Comparison of ENCODE assay signal across 8 cellular contexts in genomic region chr10:44958196-44958896, GRCh38. TPM values are rescaled to one million over a fixed set of nuclear protein-coding genes. Genes with fewer than 3 reads are reported as not detected.
DNase-seq lines count a peak whose midpoint lies in the region; ATAC-seq and TF ChIP-seq lines count a peak whose summit lies in the region.

No MANE protein-coding gene starts in this region.

- peaks cover 19% of the 10 kb centered on the region for H3K4me1 Mint-ChIP-seq in activated CD4-positive, alpha-beta T cell treated with anti-CD3 and anti-CD28 coated beads for 36 hours
- H3K4me1 Mint-ChIP-seq in activated CD4-positive, alpha-beta memory T cell treated with anti-CD3 and anti-CD28 coated beads for 36 hours (ENCODE audit: low read depth), result peaks cover 14% of the 10 kb centered on the region

- H2BK15ac ChIP-seq in neuronal stem cell (ENCODE audit: low read length), result no peak overlapping the region

- POLR2A ChIA-PET in activated CD4-positive, alpha-beta T cell treated with anti-CD3 and anti-CD28 coated beads for 36 hours (lab: Charles Lee), result no interaction called here
- POLR2A ChIA-PET in activated CD4-positive, alpha-beta memory T cell treated with anti-CD3 and anti-CD28 coated beads for 36 hours (lab: Charles Lee), result no interaction called here

- H3K4me3 ChIP-seq in gastrocnemius medialis (peak overlapping the region; percentile 72 to 89 (median 86)), neuronal stem cell (ENCODE audit: low read length in 2 of 2) (peak overlapping the region in 1 of 2 donors; percentile 73)

- no peak overlapping the region for H2AK5ac ChIP-seq in neuronal stem cell (ENCODE audit: low read depth, low read length)

- peaks cover 3% of the 10 kb centered on the region for H3K9me3 Mint-ChIP-seq in activated CD4-positive, alpha-beta T cell treated with anti-CD3 and anti-CD28 coated beads for 36 hours (ENCODE audit: low read depth)
- peaks cover 3% of the 10 kb centered on the region for H3K9me3 Mint-ChIP-seq in activated CD4-positive, alpha-beta memory T cell treated with anti-CD3 and anti-CD28 coated beads for 36 hours

- no peak overlapping the region for H4K8ac ChIP-seq in neuronal stem cell (ENCODE audit: low read depth, low read length)

- TF ChIP-seq POLR2A in gastrocnemius medialis (IDR thresholded peaks at IDR 0.05), result no peak

- H3K79me1 ChIP-seq in neuronal stem cell (ENCODE audit: low read depth, low read length), result no peaks in the 10 kb centered on the region

- H2BK12ac ChIP-seq in neuronal stem cell (ENCODE audit: low read length), result no peak overlapping the region

- no peaks in the 10 kb centered on the region for H3K27me3 ChIP-seq in gastrocnemius medialis
- peaks cover 0 to 2% (median 0%) of the 10 kb centered on the region in 3 experiments for H3K27me3 ChIP-seq in neuronal stem cell (ENCODE audit: control insufficient read depth in 3 of 3, insufficient read depth in 3 of 3, low read depth in 1 of 3, low read length in 3 of 3)

- no CpG with 5 or more reads among the region's 5 CpGs for WGBS in neuronal stem cell (ENCODE audit: extremely low coverage in 2 of 2, insufficient read length in 2 of 2, insufficient replicate concordance in 1 of 2), 2 donors

- H3K4me1 ChIP-seq in gastrocnemius medialis, result peaks cover 44 to 54% of the 10 kb centered on the region in 2 donors
- peaks cover 18 to 37% of the 10 kb centered on the region in 2 donors for H3K4me1 ChIP-seq in neuronal stem cell (ENCODE audit: control insufficient read depth in 2 of 2, insufficient read depth in 1 of 2, low read depth in 1 of 2, low read length in 2 of 2)

- CTCF ChIA-PET in activated CD4-positive, alpha-beta T cell treated with anti-CD3 and anti-CD28 coated beads for 36 hours (lab: Charles Lee), result interaction anchor here (0.6 kb wide), 1 partner anchor 13 kb away, joined by 3 read pairs; no protein-coding TSS in a partner anchor
- CTCF ChIA-PET in activated CD4-positive, alpha-beta memory T cell treated with anti-CD3 and anti-CD28 coated beads for 36 hours (lab: Charles Lee), result no interaction called here

- H4K91ac ChIP-seq in neuronal stem cell (ENCODE audit: low read depth, low read length, poor library complexity), result no peak overlapping the region

- H3K9me3 ChIP-seq in gastrocnemius medialis, result no peaks in the 10 kb centered on the region
- peaks cover 0 to 2% of the 10 kb centered on the region in 2 donors for H3K9me3 ChIP-seq in neuronal stem cell (replicated peaks in 1 of 2; ENCODE audit: control insufficient read depth in 2 of 2, insufficient read depth in 1 of 2, low read depth in 1 of 2, low read length in 2 of 2)

- in situ Hi-C loops in gastrocnemius medialis (cut with MboI; ENCODE audit: low sequenced_read_pairs in 4 of 4), result no loop called here

- no peak for DNase-seq in activated CD4-positive, alpha-beta T cell treated with anti-CD3 and anti-CD28 coated beads for 36 hours
- DNase-seq in activated CD4-positive, alpha-beta T cell treated with anti-CD3 and anti-CD28 coated beads, Interleukin-2, amount 50 U/mL, for 48 hours, result no peak
- no peak for DNase-seq in activated CD4-positive, alpha-beta memory T cell treated with anti-CD3 and anti-CD28 coated beads for 36 hours
- DNase-seq in left cardiac atrium (no peak), gastrocnemius medialis (no peak), DMS79 (lab: John Stamatoyannopoulos, UW) (no peak), neuronal stem cell (ENCODE audit: low spot score) (no peak)

- no peak overlapping the region for H3K4me2 ChIP-seq in neuronal stem cell (ENCODE audit: insufficient read depth, low read length, poor library complexity, severe bottlenecking)

- H2BK5ac ChIP-seq in neuronal stem cell (ENCODE audit: low read length), result no peak overlapping the region

- no peak overlapping the region for H3K23ac ChIP-seq in neuronal stem cell (ENCODE audit: low read depth, low read length, poor library complexity)

- TF ChIP-seq CTCF in gastrocnemius medialis (IDR thresholded peaks at IDR 0.05 in 4 of 5, conservative IDR thresholded peaks at IDR 0.05 in 1 of 5), result no peak

- H3K27ac ChIP-seq in gastrocnemius medialis (peak overlapping the region; percentile 92 to 97 (median 95)), neuronal stem cell (replicated peaks; ENCODE audit: low read length) (no peak overlapping the region)

- no peak overlapping the region for H3K9ac ChIP-seq in neuronal stem cell (ENCODE audit: low read depth, low read length, poor library complexity)

- no peak overlapping the region for H2AFZ ChIP-seq in neuronal stem cell (ENCODE audit: low read length)

- H3K14ac ChIP-seq in neuronal stem cell (ENCODE audit: low read length), result no peak overlapping the region

- H3K18ac ChIP-seq in neuronal stem cell (ENCODE audit: low read length), result no peak overlapping the region

- no peak for ATAC-seq in activated CD4-positive, alpha-beta T cell treated with anti-CD3 and anti-CD28 coated beads for 36 hours
- peak; percentile 24 to 66 for ATAC-seq in left cardiac atrium
- ATAC-seq in gastrocnemius medialis, result peak; percentile 26 to 75
- ATAC-seq in GM21737 (IDR thresholded peaks at IDR 0.05; ENCODE audit: unreplicated experiment), result no peak

- H2BK120ac ChIP-seq in neuronal stem cell (ENCODE audit: low read depth, low read length), result no peak overlapping the region

- no peak overlapping the region for H3K4ac ChIP-seq in neuronal stem cell (ENCODE audit: low read length)

- peak overlapping the region; percentile 80 for H3K4me3 Mint-ChIP-seq in activated CD4-positive, alpha-beta T cell treated with anti-CD3 and anti-CD28 coated beads for 36 hours
- peak overlapping the region; percentile 82 for H3K4me3 Mint-ChIP-seq in activated CD4-positive, alpha-beta memory T cell treated with anti-CD3 and anti-CD28 coated beads for 36 hours

- H3K36me3 ChIP-seq in gastrocnemius medialis (peaks cover 0 to 10% of the 10 kb centered on the region in 2 donors), neuronal stem cell (replicated peaks in 1 of 2; ENCODE audit: control insufficient read depth in 2 of 2, insufficient read depth in 2 of 2, low read length in 2 of 2) (peaks cover 2 to 7% of the 10 kb centered on the region in 2 donors)

- intact Hi-C loops in activated CD4-positive, alpha-beta T cell treated with anti-CD3 and anti-CD28 coated beads for 36 hours (cut with DNase I, micrococcal nuclease), result loop anchor here (2.0 kb wide), 3 partner anchors 16 to 1072 kb away; partner anchors contain the start of genes NCOA4 (in 1 of the 2) and ZNF22 (in 1 of the 2)
- intact Hi-C loops in activated CD4-positive, alpha-beta memory T cell treated with anti-CD3 and anti-CD28 coated beads for 36 hours (cut with micrococcal nuclease), result no loop called here
- intact Hi-C loops in left cardiac atrium (cut with DNase I), result no loop called here
- intact Hi-C loops in gastrocnemius medialis (cut with DNase I; ENCODE audit: low total_unique reads), result no loop called here

- H3K27me3 Mint-ChIP-seq in activated CD4-positive, alpha-beta T cell treated with anti-CD3 and anti-CD28 coated beads for 36 hours, result no peaks in the 10 kb centered on the region
- no peaks in the 10 kb centered on the region for H3K27me3 Mint-ChIP-seq in activated CD4-positive, alpha-beta memory T cell treated with anti-CD3 and anti-CD28 coated beads for 36 hours

- H3K36me3 Mint-ChIP-seq in activated CD4-positive, alpha-beta T cell treated with anti-CD3 and anti-CD28 coated beads for 36 hours (ENCODE audit: low read depth), result peaks cover 11% of the 10 kb centered on the region
- peaks cover 12% of the 10 kb centered on the region for H3K36me3 Mint-ChIP-seq in activated CD4-positive, alpha-beta memory T cell treated with anti-CD3 and anti-CD28 coated beads for 36 hours

- H3K27ac Mint-ChIP-seq in activated CD4-positive, alpha-beta T cell treated with anti-CD3 and anti-CD28 coated beads for 36 hours, result peak overlapping the region; percentile 70
- no peak overlapping the region for H3K27ac Mint-ChIP-seq in activated CD4-positive, alpha-beta memory T cell treated with anti-CD3 and anti-CD28 coated beads for 36 hours

RNA-seq across cellular contexts. Expression of gene RASSF4, which starts 1.3 kb away (rescaled TPM):
- total RNA-seq in activated CD4-positive, alpha-beta T cell treated with anti-CD3 and anti-CD28 coated beads for 36 hours, result 1 to 10 TPM; 1.0 to 1.3 TPM
- total RNA-seq in activated CD4-positive, alpha-beta memory T cell treated with anti-CD3 and anti-CD28 coated beads for 36 hours, result 1 to 10 TPM in 1 of 2 experiments, under 1 TPM in 1; 0.77 to 1.1 TPM
- total RNA-seq in left cardiac atrium (10 to 100 TPM; 48.9 to 71.5 TPM), gastrocnemius medialis (10 to 100 TPM in 3 of 4 donors, 1 to 10 TPM in 1; 9.4 to 39.7 (median 24.0) TPM)
- 13.0 TPM for polyA plus RNA-seq in neuronal stem cell (2013, experiment 1 of 2)
- polyA plus RNA-seq in neuronal stem cell (2013, experiment 2 of 2), result 13.1 TPM

RNA-seq across cellular contexts. Expression of gene DEPP1, which starts 20.3 kb away (rescaled TPM):
- under 1 TPM; 0.28 to 0.34 TPM for total RNA-seq in activated CD4-positive, alpha-beta T cell treated with anti-CD3 and anti-CD28 coated beads for 36 hours
- under 1 TPM; 0.34 to 0.40 TPM for total RNA-seq in activated CD4-positive, alpha-beta memory T cell treated with anti-CD3 and anti-CD28 coated beads for 36 hours
- total RNA-seq in left cardiac atrium (10 to 100 TPM; 36.7 to 49.2 TPM), gastrocnemius medialis (100 to 1,000 TPM in 2 of 4 donors, 10 to 100 TPM in 2; 83.4 to 331 (median 120) TPM)
- polyA plus RNA-seq in neuronal stem cell (2013, experiment 1 of 2), result 0.22 TPM
- 0.26 TPM for polyA plus RNA-seq in neuronal stem cell (2013, experiment 2 of 2)

RNA-seq across cellular contexts. Expression of gene ZNF22, which starts 42.4 kb away (rescaled TPM):
- total RNA-seq in activated CD4-positive, alpha-beta T cell treated with anti-CD3 and anti-CD28 coated beads for 36 hours, result 10 to 100 TPM; 18.8 to 21.6 TPM
- total RNA-seq in activated CD4-positive, alpha-beta memory T cell treated with anti-CD3 and anti-CD28 coated beads for 36 hours, result 10 to 100 TPM; 19.3 to 19.9 TPM
- total RNA-seq in left cardiac atrium (10 to 100 TPM; 18.9 to 21.1 TPM), gastrocnemius medialis (10 to 100 TPM in 2 of 4 donors, 1 to 10 TPM in 2; 3.6 to 12.3 (median 8.1) TPM)
- polyA plus RNA-seq in neuronal stem cell (2013, experiment 1 of 2), result 65.4 TPM
- 66.3 TPM for polyA plus RNA-seq in neuronal stem cell (2013, experiment 2 of 2)

RNA-seq across cellular contexts. Expression of gene TMEM72, which starts 47.2 kb away (rescaled TPM):
- not detected for total RNA-seq in activated CD4-positive, alpha-beta T cell treated with anti-CD3 and anti-CD28 coated beads for 36 hours
- not detected for total RNA-seq in activated CD4-positive, alpha-beta memory T cell treated with anti-CD3 and anti-CD28 coated beads for 36 hours
- total RNA-seq in left cardiac atrium, result under 1 TPM; 0.21 to 0.27 TPM
- total RNA-seq in gastrocnemius medialis, result not detected
- polyA plus RNA-seq in neuronal stem cell (2013, experiment 1 of 2), result not detected
- polyA plus RNA-seq in neuronal stem cell (2013, experiment 2 of 2), result 0.03 TPM

Comparison
In these comparisons a context has a peak if more than half of its experiments do, and no peak if none do; other contexts are left out.
1. ATAC-seq: peak in left cardiac atrium (2 of 2) and gastrocnemius medialis (2 of 2); none in activated CD4-positive, alpha-beta T cell treated with anti-CD3 and anti-CD28 coated beads for 36 hours (single experiment) and GM21737 (single experiment).
2. RNA of gene RASSF4, which starts 1.3 kb away (total RNA-seq): 48.9 to 71.5 TPM in left cardiac atrium and 9.4 to 39.7 TPM in gastrocnemius medialis; 1.0 to 1.3 TPM in activated CD4-positive, alpha-beta T cell treated with anti-CD3 and anti-CD28 coated beads for 36 hours and 0.77 to 1.1 TPM in activated CD4-positive, alpha-beta memory T cell treated with anti-CD3 and anti-CD28 coated beads for 36 hours; every median in the first group is over 4 times any median in the second.
3. RNA of gene DEPP1, which starts 20.3 kb away (total RNA-seq): 83.4 to 331 TPM in gastrocnemius medialis and 36.7 to 49.2 TPM in left cardiac atrium; 0.34 to 0.40 TPM in activated CD4-positive, alpha-beta memory T cell treated with anti-CD3 and anti-CD28 coated beads for 36 hours and 0.28 to 0.34 TPM in activated CD4-positive, alpha-beta T cell treated with anti-CD3 and anti-CD28 coated beads for 36 hours; every median in the first group is over 10 times any median in the second.
4. intact Hi-C loops: an anchor here in activated CD4-positive, alpha-beta T cell treated with anti-CD3 and anti-CD28 coated beads for 36 hours (2.0 kb wide); none called in activated CD4-positive, alpha-beta memory T cell treated with anti-CD3 and anti-CD28 coated beads for 36 hours, left cardiac atrium and gastrocnemius medialis.